ENCODE assay signal across 1 cellular context in genomic region chr12:47813491-47814196, GRCh38.
TF ChIP-seq lines count a peak whose summit lies in the region.

No MANE protein-coding gene starts in this region.

TF ChIP-seq in WTC11, 78 proteins besides CTCF, POLR2A, EP300 and RAD21 (continued from another document):
- peak; percentile 39; the same call in 1 of the 2 replicates for TF ChIP-seq PRDM15 (CRISPR knock-in tag; IDR thresholded peaks at IDR 0.05)
- peak; percentile 15; the same call in 1 of the 2 replicates for TF ChIP-seq E2F5 (CRISPR knock-in tag; IDR thresholded peaks at IDR 0.05)
